Comparison of ENCODE assay signal across 17 cellular contexts in genomic region chr10:3875842-3876235, GRCh38.
DNase-seq lines count a peak whose midpoint lies in the region; ATAC-seq and TF ChIP-seq lines count a peak whose summit lies in the region.
"Had no signal": no experiment of that assay in that cellular context is flagged by ENCODE, and none has a peak within 500 bp of the region (broad histone marks: within the 10 kb centered on the region; RNA-seq: fewer than 3 reads in every experiment).

No MANE protein-coding gene starts in this region.

- H3K79me2 ChIP-seq in MM.1S (ENCODE audit: low read length), result no peaks in the 10 kb centered on the region
- H3K79me2 ChIP-seq in GM23338 (replicated peaks; ENCODE audit: insufficient read depth), result no peaks in the 10 kb centered on the region

- H3F3A ChIP-seq in MM.1S (ENCODE audit: insufficient read depth, low read length) (peaks cover 27% of the 10 kb centered on the region), GM23338 (replicated peaks; ENCODE audit: low read depth) (no peaks in the 10 kb centered on the region)

- H3K4me3 ChIP-seq in MM.1S (ENCODE audit: low read length), result peak overlapping the region; percentile 44
- H3K4me3 ChIP-seq in skin epidermis, result no peak overlapping the region
- no peak overlapping the region for H3K4me3 ChIP-seq in GM23338
- H3K4me3 ChIP-seq: neural progenitor cell, tibial nerve had no signal

- ATAC-seq in activated CD4-positive, alpha-beta T cell treated with anti-CD3 and anti-CD28 coated beads for 36 hours, result no peak
- ATAC-seq in central memory CD8-positive, alpha-beta T cell (replicated peaks; ENCODE audit: extremely low read depth, poor library complexity, severe bottlenecking), result no peak
- no peak for ATAC-seq in HG03442 (IDR thresholded peaks at IDR 0.05; ENCODE audit: unreplicated experiment)
- ATAC-seq in GM23338, result no peak

- H3K36me3 ChIP-seq in MM.1S (replicated peaks; ENCODE audit: insufficient read depth, low read length), result no peaks in the 10 kb centered on the region
- H3K36me3 ChIP-seq in GM23338 (ENCODE audit: insufficient read depth), result no peaks in the 10 kb centered on the region
- H3K36me3 ChIP-seq: neural progenitor cell, tibial nerve had no signal

- CTCF ChIA-PET in activated CD4-positive, alpha-beta T cell treated with anti-CD3 and anti-CD28 coated beads for 36 hours (lab: Charles Lee), result interaction anchor here (0.6 to 2.5 kb wide), 6 partner anchors 10 to 66 kb away, joined by 3 to 8 read pairs (median 5); no protein-coding TSS in a partner anchor

- no peak for TF ChIP-seq CTCF in MM.1S (IDR thresholded peaks at IDR 0.05; ENCODE audit: low read length)
- TF ChIP-seq CTCF in GM23338 (conservative IDR thresholded peaks at IDR 0.05; ENCODE audit: low read depth in 2 of 2), result no peak

- H3K4me2 ChIP-seq in MM.1S (ENCODE audit: low read depth, low read length), result peak overlapping the region; percentile 75
- no peak overlapping the region for H3K4me2 ChIP-seq in GM23338
- H3K4me2 ChIP-seq: neural progenitor cell had no signal

- H3K27ac ChIP-seq in MM.1S (ENCODE audit: low read length), result peak overlapping the region; percentile 98
- H3K27ac ChIP-seq in skin epidermis, result peak overlapping the region in 16 of 21 experiments; percentile 5 to 88 (median 72)
- no peak overlapping the region for H3K27ac ChIP-seq in GM23338 (ENCODE audit: low read depth)
- H3K27ac ChIP-seq: neural progenitor cell had no signal

- peaks cover 2% of the 10 kb centered on the region for H3K36me3 Mint-ChIP-seq in activated CD4-positive, alpha-beta T cell treated with anti-CD3 and anti-CD28 coated beads for 36 hours (ENCODE audit: low read depth)
- H3K36me3 Mint-ChIP-seq in central memory CD8-positive, alpha-beta T cell (ENCODE audit: insufficient read depth), result peaks cover 23% of the 10 kb centered on the region
- no peaks in the 10 kb centered on the region for H3K36me3 Mint-ChIP-seq in GM23338 (ENCODE audit: low read depth)
- H3K36me3 Mint-ChIP-seq: neural progenitor cell had no signal

- H3K4me1 Mint-ChIP-seq in activated CD4-positive, alpha-beta T cell treated with anti-CD3 and anti-CD28 coated beads for 36 hours, result peaks cover 62% of the 10 kb centered on the region
- H3K4me1 Mint-ChIP-seq in central memory CD8-positive, alpha-beta T cell, result peaks cover 61% of the 10 kb centered on the region
- H3K4me1 Mint-ChIP-seq in GM23338, result peaks cover 11% of the 10 kb centered on the region

- H3K9ac ChIP-seq in MM.1S (ENCODE audit: low read length), result peak overlapping the region; percentile 91
- H3K9ac ChIP-seq: neural progenitor cell had no signal

- no peaks in the 10 kb centered on the region for H3K27me3 Mint-ChIP-seq in activated CD4-positive, alpha-beta T cell treated with anti-CD3 and anti-CD28 coated beads for 36 hours
- H3K27me3 Mint-ChIP-seq in central memory CD8-positive, alpha-beta T cell, result no peaks in the 10 kb centered on the region
- peaks cover 4% of the 10 kb centered on the region for H3K27me3 Mint-ChIP-seq in GM23338 (ENCODE audit: insufficient read depth, low read depth, poor library complexity)

- H3K9me2 ChIP-seq in MM.1S (replicated peaks; ENCODE audit: insufficient read depth, low read length) (no peaks in the 10 kb centered on the region), GM23338 (ENCODE audit: insufficient read depth) (0 out of 2 replicates have a peak, but pooled peaks cover 6% of the 10 kb centered on the region)

- H3K4me1 ChIP-seq in MM.1S (ENCODE audit: low read length) (peaks cover 40% of the 10 kb centered on the region), GM23338 (ENCODE audit: insufficient read depth) (peaks cover 21% of the 10 kb centered on the region)

- peak overlapping the region; percentile 30 for H2AFZ ChIP-seq in MM.1S (ENCODE audit: low read length)
- H2AFZ ChIP-seq in GM23338, result no peak overlapping the region
- H2AFZ ChIP-seq: neural progenitor cell had no signal

- H3K9me3 Mint-ChIP-seq in activated CD4-positive, alpha-beta T cell treated with anti-CD3 and anti-CD28 coated beads for 36 hours (ENCODE audit: low read depth), result no peaks in the 10 kb centered on the region
- no peaks in the 10 kb centered on the region for H3K9me3 Mint-ChIP-seq in central memory CD8-positive, alpha-beta T cell
- H3K9me3 Mint-ChIP-seq in GM23338, result no peaks in the 10 kb centered on the region
- H3K9me3 Mint-ChIP-seq: neural progenitor cell had no signal

- H3K27ac Mint-ChIP-seq in activated CD4-positive, alpha-beta T cell treated with anti-CD3 and anti-CD28 coated beads for 36 hours, result peak overlapping the region; percentile 97
- peak overlapping the region; percentile 99 for H3K27ac Mint-ChIP-seq in central memory CD8-positive, alpha-beta T cell (ENCODE audit: low read depth)
- H3K27ac Mint-ChIP-seq in GM23338, result no peak overlapping the region; the same call in 1 of the 2 replicates
- H3K27ac Mint-ChIP-seq: neural progenitor cell had no signal

- H3K9me3 ChIP-seq in MM.1S (replicated peaks; ENCODE audit: insufficient read depth, low read length), result no peaks in the 10 kb centered on the region
- H3K9me3 ChIP-seq: tibial nerve had no signal

- no peaks in the 10 kb centered on the region for H4K20me1 ChIP-seq in MM.1S (ENCODE audit: insufficient read depth, low read length)
- H4K20me1 ChIP-seq in GM23338 (replicated peaks; ENCODE audit: insufficient read depth), result no peaks in the 10 kb centered on the region

- DNase-seq in activated CD4-positive, alpha-beta T cell treated with anti-CD3 and anti-CD28 coated beads for 36 hours, result no peak
- DNase-seq in activated CD4-positive, alpha-beta T cell treated with anti-CD3 and anti-CD28 coated beads for 48 hours, result no peak
- DNase-seq in MM.1S, result no peak
- no peak for DNase-seq in central memory CD8-positive, alpha-beta T cell (ENCODE audit: low spot score in 2 of 2)
- no peak for DNase-seq in activated gamma-delta T cell (lab: John Stamatoyannopoulos, UW)
- DNase-seq in GM23338 (ENCODE audit: low spot score), result no peak
- DNase-seq: 8988T, DMS 273 treated with DMSO at 0.1 percent for 48 hours, glutamatergic neuron, KG1, NCI-H1694 treated with DMSO at 0.1 percent for 48 hours, NCI-H69, SHP77 had no signal

- H3K27me3 ChIP-seq in MM.1S (replicated peaks; ENCODE audit: insufficient read depth, low read length) (no peaks in the 10 kb centered on the region), GM23338 (ENCODE audit: insufficient read depth) (no peaks in the 10 kb centered on the region)
- H3K27me3 ChIP-seq: neural progenitor cell, tibial nerve had no signal

- POLR2A ChIA-PET in activated CD4-positive, alpha-beta T cell treated with anti-CD3 and anti-CD28 coated beads for 36 hours (lab: Charles Lee), result interaction anchor here (0.8 to 2.4 kb wide), 9 partner anchors 10 to 93 kb away, joined by 3 to 13 read pairs (median 4); partner anchors contain the start of gene KLF6

- peak overlapping the region; percentile 38 for H3K4me3 Mint-ChIP-seq in activated CD4-positive, alpha-beta T cell treated with anti-CD3 and anti-CD28 coated beads for 36 hours
- peak overlapping the region; percentile 73 for H3K4me3 Mint-ChIP-seq in central memory CD8-positive, alpha-beta T cell
- no peak overlapping the region for H3K4me3 Mint-ChIP-seq in GM23338
- H3K4me3 Mint-ChIP-seq: neural progenitor cell had no signal

- intact Hi-C loops in activated CD4-positive, alpha-beta T cell treated with anti-CD3 and anti-CD28 coated beads for 36 hours (cut with DNase I, micrococcal nuclease), result loop anchor here (1.0 to 10.0 kb wide), 7 partner anchors 9 to 781 kb away; no protein-coding TSS in a partner anchor

TF ChIP-seq in GM23338, 12 proteins besides CTCF, POLR2A, EP300 and RAD21 (continues in another document):
- TF ChIP-seq REST (IDR thresholded peaks at IDR 0.05; ENCODE audit: unreplicated experiment) (no peak), JUNB (IDR thresholded peaks at IDR 0.05; ENCODE audit: unreplicated experiment) (no peak)
